1 cellular context compared by ENCODE assay signal in genomic region chr14:69043007-69043444, GRCh38.
TF ChIP-seq lines count a peak whose summit lies in the region.

No MANE protein-coding gene starts in this region.

TF ChIP-seq in SK-N-SH, 30 proteins besides CTCF, POLR2A, EP300 and RAD21 (continued from another document):
- TF ChIP-seq CHD2 (IDR thresholded peaks at IDR 0.05; ENCODE audit: low read length, partially characterized antibody) = no peak
- TF ChIP-seq ZBTB33 (IDR thresholded peaks at IDR 0.05; ENCODE audit: borderline replicate concordance, low read depth) = no peak
